Comparison of ENCODE assay signal across 1 cellular context in genomic region chr12:69052613-69053408, GRCh38.
TF ChIP-seq lines count a peak whose summit lies in the region.

No MANE protein-coding gene starts in this region.

TF ChIP-seq in GM12878, 131 proteins besides CTCF, POLR2A, EP300 and RAD21 (continued from another document):
- TF ChIP-seq PRDM15 (CRISPR knock-in tag; IDR thresholded peaks at IDR 0.05) (no peak), USF1 (IDR thresholded peaks at IDR 0.05; ENCODE audit: borderline replicate concordance, extremely low read length, insufficient read depth, low read depth, low read length) (no peak), FOXM1 (IDR thresholded peaks at IDR 0.05; ENCODE audit: low read depth, low read length) (no peak), IKZF1 (conservative IDR thresholded peaks at IDR 0.05) (no peak), ZBTB33 (IDR thresholded peaks at IDR 0.05) (no peak), POU2F2 (IDR thresholded peaks at IDR 0.05; ENCODE audit: borderline replicate concordance, low read depth, low read length) (peak; percentile 86; the same call in 2 of the 3 replicates), CEBPZ (IDR thresholded peaks at IDR 0.05; ENCODE audit: low read depth, low read length) (no peak), BHLHE40 (IDR thresholded peaks at IDR 0.05; ENCODE audit: borderline replicate concordance in 1 of 2, low read depth in 2 of 2, low read length in 1 of 2) (peak in 1 of 2 experiments; percentile 18; a peak in 1 of 4 replicates), DPF2 (IDR thresholded peaks at IDR 0.05) (0 out of 2 replicates have a peak, but pooled peaks have one; percentile 43), ZNF592 (IDR thresholded peaks at IDR 0.05) (no peak), SKIL (IDR thresholded peaks at IDR 0.05; ENCODE audit: low read depth, poor library complexity, severe bottlenecking) (peak; percentile 36), STAT3 (IDR thresholded peaks at IDR 0.05; ENCODE audit: low read depth, low read length) (no peak), RBBP5 (conservative IDR thresholded peaks at IDR 0.05) (no peak), ZNF274 (IDR thresholded peaks at IDR 0.05; ENCODE audit: insufficient read depth, insufficient read length) (no peak), MTA2 (IDR thresholded peaks at IDR 0.05; ENCODE audit: low read depth) (0 out of 2 replicates have a peak, but pooled peaks have one; percentile 19), HDGF (IDR thresholded peaks at IDR 0.05) (no peak), NR2C2 (IDR thresholded peaks at IDR 0.05; ENCODE audit: borderline replicate concordance, control insufficient read depth, insufficient read length, low read depth) (no peak), NR2F1 (conservative IDR thresholded peaks at IDR 0.05) (peak; percentile 58; the same call in 1 of the 2 replicates), IRF3 (IDR thresholded peaks at IDR 0.05) (no peak), BCL11A (IDR thresholded peaks at IDR 0.05; ENCODE audit: low read depth, low read length) (no peak), ATF2 (IDR thresholded peaks at IDR 0.05; ENCODE audit: low read length) (no peak)
